ENCODE assay signal across 1 cellular context in the genomic region with DNA sequence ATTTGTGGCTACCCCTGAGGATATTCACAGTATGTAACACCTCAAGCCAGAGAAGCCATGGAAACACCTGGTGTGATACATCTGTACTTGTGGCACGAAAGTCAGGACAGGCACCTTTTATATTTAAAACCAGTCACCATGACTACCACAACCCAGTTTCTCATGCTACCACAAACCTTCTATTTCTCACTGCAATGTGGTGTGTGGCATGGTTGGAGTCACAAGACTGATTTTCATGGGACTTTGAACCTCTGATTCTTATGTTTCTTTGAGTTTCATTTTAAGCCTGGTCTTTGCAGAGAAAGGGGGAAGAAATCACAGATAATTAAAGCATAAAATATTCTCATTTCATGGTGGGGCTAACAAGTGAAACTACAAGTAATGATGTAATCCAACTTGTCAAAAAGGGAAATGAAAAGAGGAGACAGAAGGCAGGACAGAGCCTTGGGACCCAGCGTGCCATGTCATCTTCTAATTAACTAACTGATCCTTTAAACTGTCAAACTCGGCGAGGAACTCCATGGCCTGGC.
TF ChIP-seq lines count a peak whose summit lies in the region.

No MANE protein-coding gene starts in this region.

TF ChIP-seq in GM12878, 131 proteins besides CTCF, POLR2A, EP300 and RAD21 (continued from another document and continues in another):
- peak; percentile 91 for TF ChIP-seq MEF2B (IDR thresholded peaks at IDR 0.05; ENCODE audit: partially characterized antibody, poor library complexity, severe bottlenecking)
- TF ChIP-seq ZNF274 (IDR thresholded peaks at IDR 0.05; ENCODE audit: insufficient read depth, insufficient read length): no peak
- no peak for TF ChIP-seq CREM (IDR thresholded peaks at IDR 0.05; ENCODE audit: low read depth)
- TF ChIP-seq JUND (IDR thresholded peaks at IDR 0.05; ENCODE audit: low read depth, low read length): peak; percentile 38; the same call in 1 of the 2 replicates
- TF ChIP-seq, protein P1, sequence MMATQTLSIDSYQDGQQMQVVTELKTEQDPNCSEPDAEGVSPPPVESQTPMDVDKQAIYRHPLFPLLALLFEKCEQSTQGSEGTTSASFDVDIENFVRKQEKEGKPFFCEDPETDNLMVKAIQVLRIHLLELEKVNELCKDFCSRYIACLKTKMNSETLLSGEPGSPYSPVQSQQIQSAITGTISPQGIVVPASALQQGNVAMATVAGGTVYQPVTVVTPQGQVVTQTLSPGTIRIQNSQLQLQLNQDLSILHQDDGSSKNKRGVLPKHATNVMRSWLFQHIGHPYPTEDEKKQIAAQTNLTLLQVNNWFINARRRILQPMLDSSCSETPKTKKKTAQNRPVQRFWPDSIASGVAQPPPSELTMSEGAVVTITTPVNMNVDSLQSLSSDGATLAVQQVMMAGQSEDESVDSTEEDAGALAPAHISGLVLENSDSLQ (IDR thresholded peaks at IDR 0.05): peak; percentile 26; the same call in 1 of the 2 replicates
- TF ChIP-seq HCFC1 (IDR thresholded peaks at IDR 0.05; ENCODE audit: low read length): no peak
- TF ChIP-seq SUZ12 (IDR thresholded peaks at IDR 0.05; ENCODE audit: unreplicated experiment): no peak
- peak; percentile 99 for TF ChIP-seq ATF7 (IDR thresholded peaks at IDR 0.05; ENCODE audit: low read depth)
- TF ChIP-seq, protein P2, sequence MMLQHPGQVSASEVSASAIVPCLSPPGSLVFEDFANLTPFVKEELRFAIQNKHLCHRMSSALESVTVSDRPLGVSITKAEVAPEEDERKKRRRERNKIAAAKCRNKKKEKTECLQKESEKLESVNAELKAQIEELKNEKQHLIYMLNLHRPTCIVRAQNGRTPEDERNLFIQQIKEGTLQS (IDR thresholded peaks at IDR 0.05; ENCODE audit: borderline replicate concordance, extremely low read depth, low read depth, low read length): no peak
- no peak for TF ChIP-seq BACH1 (IDR thresholded peaks at IDR 0.05; ENCODE audit: borderline replicate concordance)
- TF ChIP-seq FOXM1 (IDR thresholded peaks at IDR 0.05; ENCODE audit: low read depth, low read length): peak; percentile 93
- TF ChIP-seq ETV6 (conservative IDR thresholded peaks at IDR 0.05 in 1 of 2, IDR thresholded peaks at IDR 0.05 in 1 of 2; ENCODE audit: borderline replicate concordance in 1 of 2, low read depth in 1 of 2): peak in 1 of 2 experiments; percentile 49; a peak in 1 of 4 replicates
- TF ChIP-seq RB1 (IDR thresholded peaks at IDR 0.05; ENCODE audit: borderline replicate concordance): no peak
- TF ChIP-seq NR2C1 (IDR thresholded peaks at IDR 0.05): no peak
- peak; percentile 63; the same call in 1 of the 2 replicates for TF ChIP-seq RBBP5 (conservative IDR thresholded peaks at IDR 0.05)
- TF ChIP-seq SMARCA5 (IDR thresholded peaks at IDR 0.05): no peak
- TF ChIP-seq NR2F1 (conservative IDR thresholded peaks at IDR 0.05): peak; percentile 65
- no peak for TF ChIP-seq CHD4 (IDR thresholded peaks at IDR 0.05)
- peak; percentile 95 for TF ChIP-seq RUNX3 (IDR thresholded peaks at IDR 0.05; ENCODE audit: low read length)
- TF ChIP-seq, protein P3, sequence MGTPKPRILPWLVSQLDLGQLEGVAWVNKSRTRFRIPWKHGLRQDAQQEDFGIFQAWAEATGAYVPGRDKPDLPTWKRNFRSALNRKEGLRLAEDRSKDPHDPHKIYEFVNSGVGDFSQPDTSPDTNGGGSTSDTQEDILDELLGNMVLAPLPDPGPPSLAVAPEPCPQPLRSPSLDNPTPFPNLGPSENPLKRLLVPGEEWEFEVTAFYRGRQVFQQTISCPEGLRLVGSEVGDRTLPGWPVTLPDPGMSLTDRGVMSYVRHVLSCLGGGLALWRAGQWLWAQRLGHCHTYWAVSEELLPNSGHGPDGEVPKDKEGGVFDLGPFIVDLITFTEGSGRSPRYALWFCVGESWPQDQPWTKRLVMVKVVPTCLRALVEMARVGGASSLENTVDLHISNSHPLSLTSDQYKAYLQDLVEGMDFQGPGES (IDR thresholded peaks at IDR 0.05): no peak
- no peak for TF ChIP-seq RELA (IDR thresholded peaks at IDR 0.05; ENCODE audit: borderline replicate concordance, partially characterized antibody)
- peak; percentile 48 for TF ChIP-seq SP1 (IDR thresholded peaks at IDR 0.05; ENCODE audit: low read depth, low read length)
- TF ChIP-seq, protein P4, sequence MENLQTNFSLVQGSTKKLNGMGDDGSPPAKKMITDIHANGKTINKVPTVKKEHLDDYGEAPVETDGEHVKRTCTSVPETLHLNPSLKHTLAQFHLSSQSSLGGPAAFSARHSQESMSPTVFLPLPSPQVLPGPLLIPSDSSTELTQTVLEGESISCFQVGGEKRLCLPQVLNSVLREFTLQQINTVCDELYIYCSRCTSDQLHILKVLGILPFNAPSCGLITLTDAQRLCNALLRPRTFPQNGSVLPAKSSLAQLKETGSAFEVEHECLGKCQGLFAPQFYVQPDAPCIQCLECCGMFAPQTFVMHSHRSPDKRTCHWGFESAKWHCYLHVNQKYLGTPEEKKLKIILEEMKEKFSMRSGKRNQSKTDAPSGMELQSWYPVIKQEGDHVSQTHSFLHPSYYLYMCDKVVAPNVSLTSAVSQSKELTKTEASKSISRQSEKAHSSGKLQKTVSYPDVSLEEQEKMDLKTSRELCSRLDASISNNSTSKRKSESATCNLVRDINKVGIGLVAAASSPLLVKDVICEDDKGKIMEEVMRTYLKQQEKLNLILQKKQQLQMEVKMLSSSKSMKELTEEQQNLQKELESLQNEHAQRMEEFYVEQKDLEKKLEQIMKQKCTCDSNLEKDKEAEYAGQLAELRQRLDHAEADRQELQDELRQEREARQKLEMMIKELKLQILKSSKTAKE (IDR thresholded peaks at IDR 0.05; ENCODE audit: low read depth, poor library complexity, severe bottlenecking): peak; percentile 90
- TF ChIP-seq, protein P5, sequence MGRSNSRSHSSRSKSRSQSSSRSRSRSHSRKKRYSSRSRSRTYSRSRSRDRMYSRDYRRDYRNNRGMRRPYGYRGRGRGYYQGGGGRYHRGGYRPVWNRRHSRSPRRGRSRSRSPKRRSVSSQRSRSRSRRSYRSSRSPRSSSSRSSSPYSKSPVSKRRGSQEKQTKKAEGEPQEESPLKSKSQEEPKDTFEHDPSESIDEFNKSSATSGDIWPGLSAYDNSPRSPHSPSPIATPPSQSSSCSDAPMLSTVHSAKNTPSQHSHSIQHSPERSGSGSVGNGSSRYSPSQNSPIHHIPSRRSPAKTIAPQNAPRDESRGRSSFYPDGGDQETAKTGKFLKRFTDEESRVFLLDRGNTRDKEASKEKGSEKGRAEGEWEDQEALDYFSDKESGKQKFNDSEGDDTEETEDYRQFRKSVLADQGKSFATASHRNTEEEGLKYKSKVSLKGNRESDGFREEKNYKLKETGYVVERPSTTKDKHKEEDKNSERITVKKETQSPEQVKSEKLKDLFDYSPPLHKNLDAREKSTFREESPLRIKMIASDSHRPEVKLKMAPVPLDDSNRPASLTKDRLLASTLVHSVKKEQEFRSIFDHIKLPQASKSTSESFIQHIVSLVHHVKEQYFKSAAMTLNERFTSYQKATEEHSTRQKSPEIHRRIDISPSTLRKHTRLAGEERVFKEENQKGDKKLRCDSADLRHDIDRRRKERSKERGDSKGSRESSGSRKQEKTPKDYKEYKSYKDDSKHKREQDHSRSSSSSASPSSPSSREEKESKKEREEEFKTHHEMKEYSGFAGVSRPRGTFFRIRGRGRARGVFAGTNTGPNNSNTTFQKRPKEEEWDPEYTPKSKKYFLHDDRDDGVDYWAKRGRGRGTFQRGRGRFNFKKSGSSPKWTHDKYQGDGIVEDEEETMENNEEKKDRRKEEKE (IDR thresholded peaks at IDR 0.05): no peak
- peak; percentile 55 for TF ChIP-seq SMAD1 (IDR thresholded peaks at IDR 0.05; ENCODE audit: low read depth, partially characterized antibody)
- no peak for TF ChIP-seq SUPT20H (IDR thresholded peaks at IDR 0.05; ENCODE audit: borderline replicate concordance, control insufficient read depth, low read depth, low read length)
- TF ChIP-seq, protein P6, sequence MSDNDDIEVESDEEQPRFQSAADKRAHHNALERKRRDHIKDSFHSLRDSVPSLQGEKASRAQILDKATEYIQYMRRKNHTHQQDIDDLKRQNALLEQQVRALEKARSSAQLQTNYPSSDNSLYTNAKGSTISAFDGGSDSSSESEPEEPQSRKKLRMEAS (IDR thresholded peaks at IDR 0.05; ENCODE audit: low read depth, low read length): no peak
- TF ChIP-seq KAT2A (conservative IDR thresholded peaks at IDR 0.05; ENCODE audit: control insufficient read depth, low read depth, low read length): no peak
- no peak for TF ChIP-seq SRF (IDR thresholded peaks at IDR 0.05; ENCODE audit: low read depth in 2 of 2, low read length in 2 of 2)
- peak; percentile 73 for TF ChIP-seq EED (IDR thresholded peaks at IDR 0.05; ENCODE audit: low read depth)
- TF ChIP-seq CHD2 (IDR thresholded peaks at IDR 0.05; ENCODE audit: borderline replicate concordance, low read depth, low read length): peak; percentile 49; the same call in 1 of the 2 replicates
- no peak for TF ChIP-seq ZNF622 (IDR thresholded peaks at IDR 0.05)
- TF ChIP-seq, protein P7, sequence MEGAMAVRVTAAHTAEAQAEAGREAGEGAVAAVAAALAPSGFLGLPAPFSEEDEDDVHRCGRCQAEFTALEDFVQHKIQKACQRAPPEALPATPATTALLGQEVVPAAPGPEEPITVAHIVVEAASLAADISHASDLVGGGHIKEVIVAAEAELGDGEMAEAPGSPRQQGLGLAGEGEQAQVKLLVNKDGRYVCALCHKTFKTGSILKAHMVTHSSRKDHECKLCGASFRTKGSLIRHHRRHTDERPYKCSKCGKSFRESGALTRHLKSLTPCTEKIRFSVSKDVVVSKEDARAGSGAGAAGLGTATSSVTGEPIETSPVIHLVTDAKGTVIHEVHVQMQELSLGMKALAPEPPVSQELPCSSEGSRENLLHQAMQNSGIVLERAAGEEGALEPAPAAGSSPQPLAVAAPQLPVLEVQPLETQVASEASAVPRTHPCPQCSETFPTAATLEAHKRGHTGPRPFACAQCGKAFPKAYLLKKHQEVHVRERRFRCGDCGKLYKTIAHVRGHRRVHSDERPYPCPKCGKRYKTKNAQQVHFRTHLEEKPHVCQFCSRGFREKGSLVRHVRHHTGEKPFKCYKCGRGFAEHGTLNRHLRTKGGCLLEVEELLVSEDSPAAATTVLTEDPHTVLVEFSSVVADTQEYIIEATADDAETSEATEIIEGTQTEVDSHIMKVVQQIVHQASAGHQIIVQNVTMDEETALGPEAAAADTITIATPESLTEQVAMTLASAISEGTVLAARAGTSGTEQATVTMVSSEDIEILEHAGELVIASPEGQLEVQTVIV (IDR thresholded peaks at IDR 0.05; ENCODE audit: borderline replicate concordance, partially characterized antibody): no peak
- TF ChIP-seq ZNF217 (IDR thresholded peaks at IDR 0.05): peak; percentile 85; the same call in 1 of the 2 replicates
- TF ChIP-seq CEBPB (IDR thresholded peaks at IDR 0.05; ENCODE audit: borderline replicate concordance in 1 of 2, low read depth in 2 of 2, low read length in 2 of 2): no peak
- TF ChIP-seq TCF7 (IDR thresholded peaks at IDR 0.05; ENCODE audit: borderline replicate concordance): peak; percentile 65; the same call in 1 of the 2 replicates
- TF ChIP-seq, protein P8, sequence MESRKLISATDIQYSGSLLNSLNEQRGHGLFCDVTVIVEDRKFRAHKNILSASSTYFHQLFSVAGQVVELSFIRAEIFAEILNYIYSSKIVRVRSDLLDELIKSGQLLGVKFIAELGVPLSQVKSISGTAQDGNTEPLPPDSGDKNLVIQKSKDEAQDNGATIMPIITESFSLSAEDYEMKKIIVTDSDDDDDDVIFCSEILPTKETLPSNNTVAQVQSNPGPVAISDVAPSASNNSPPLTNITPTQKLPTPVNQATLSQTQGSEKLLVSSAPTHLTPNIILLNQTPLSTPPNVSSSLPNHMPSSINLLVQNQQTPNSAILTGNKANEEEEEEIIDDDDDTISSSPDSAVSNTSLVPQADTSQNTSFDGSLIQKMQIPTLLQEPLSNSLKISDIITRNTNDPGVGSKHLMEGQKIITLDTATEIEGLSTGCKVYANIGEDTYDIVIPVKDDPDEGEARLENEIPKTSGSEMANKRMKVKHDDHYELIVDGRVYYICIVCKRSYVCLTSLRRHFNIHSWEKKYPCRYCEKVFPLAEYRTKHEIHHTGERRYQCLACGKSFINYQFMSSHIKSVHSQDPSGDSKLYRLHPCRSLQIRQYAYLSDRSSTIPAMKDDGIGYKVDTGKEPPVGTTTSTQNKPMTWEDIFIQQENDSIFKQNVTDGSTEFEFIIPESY (IDR thresholded peaks at IDR 0.05): no peak
- TF ChIP-seq, protein P9, sequence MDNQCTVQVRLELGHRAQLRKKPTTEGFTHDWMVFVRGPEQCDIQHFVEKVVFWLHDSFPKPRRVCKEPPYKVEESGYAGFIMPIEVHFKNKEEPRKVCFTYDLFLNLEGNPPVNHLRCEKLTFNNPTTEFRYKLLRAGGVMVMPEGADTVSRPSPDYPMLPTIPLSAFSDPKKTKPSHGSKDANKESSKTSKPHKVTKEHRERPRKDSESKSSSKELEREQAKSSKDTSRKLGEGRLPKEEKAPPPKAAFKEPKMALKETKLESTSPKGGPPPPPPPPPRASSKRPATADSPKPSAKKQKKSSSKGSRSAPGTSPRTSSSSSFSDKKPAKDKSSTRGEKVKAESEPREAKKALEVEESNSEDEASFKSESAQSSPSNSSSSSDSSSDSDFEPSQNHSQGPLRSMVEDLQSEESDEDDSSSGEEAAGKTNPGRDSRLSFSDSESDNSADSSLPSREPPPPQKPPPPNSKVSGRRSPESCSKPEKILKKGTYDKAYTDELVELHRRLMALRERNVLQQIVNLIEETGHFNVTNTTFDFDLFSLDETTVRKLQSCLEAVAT (IDR thresholded peaks at IDR 0.05): peak; percentile 87
- TF ChIP-seq, protein P10, sequence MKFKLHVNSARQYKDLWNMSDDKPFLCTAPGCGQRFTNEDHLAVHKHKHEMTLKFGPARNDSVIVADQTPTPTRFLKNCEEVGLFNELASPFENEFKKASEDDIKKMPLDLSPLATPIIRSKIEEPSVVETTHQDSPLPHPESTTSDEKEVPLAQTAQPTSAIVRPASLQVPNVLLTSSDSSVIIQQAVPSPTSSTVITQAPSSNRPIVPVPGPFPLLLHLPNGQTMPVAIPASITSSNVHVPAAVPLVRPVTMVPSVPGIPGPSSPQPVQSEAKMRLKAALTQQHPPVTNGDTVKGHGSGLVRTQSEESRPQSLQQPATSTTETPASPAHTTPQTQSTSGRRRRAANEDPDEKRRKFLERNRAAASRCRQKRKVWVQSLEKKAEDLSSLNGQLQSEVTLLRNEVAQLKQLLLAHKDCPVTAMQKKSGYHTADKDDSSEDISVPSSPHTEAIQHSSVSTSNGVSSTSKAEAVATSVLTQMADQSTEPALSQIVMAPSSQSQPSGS (IDR thresholded peaks at IDR 0.05; ENCODE audit: low read length): peak; percentile 95
- peak; percentile 72 for TF ChIP-seq RAD51 (IDR thresholded peaks at IDR 0.05)
- peak; percentile 49; the same call in 1 of the 2 replicates for TF ChIP-seq GABPA (IDR thresholded peaks at IDR 0.05; ENCODE audit: low read depth)
- 0 out of 2 replicates have a peak, but pooled peaks have one; percentile 42 for TF ChIP-seq CREB1 (IDR thresholded peaks at IDR 0.05; ENCODE audit: low read depth)
- no peak for TF ChIP-seq ZNF207 (IDR thresholded peaks at IDR 0.05; ENCODE audit: borderline replicate concordance)
- no peak for TF ChIP-seq HDAC2 (IDR thresholded peaks at IDR 0.05)
- TF ChIP-seq, protein P11, sequence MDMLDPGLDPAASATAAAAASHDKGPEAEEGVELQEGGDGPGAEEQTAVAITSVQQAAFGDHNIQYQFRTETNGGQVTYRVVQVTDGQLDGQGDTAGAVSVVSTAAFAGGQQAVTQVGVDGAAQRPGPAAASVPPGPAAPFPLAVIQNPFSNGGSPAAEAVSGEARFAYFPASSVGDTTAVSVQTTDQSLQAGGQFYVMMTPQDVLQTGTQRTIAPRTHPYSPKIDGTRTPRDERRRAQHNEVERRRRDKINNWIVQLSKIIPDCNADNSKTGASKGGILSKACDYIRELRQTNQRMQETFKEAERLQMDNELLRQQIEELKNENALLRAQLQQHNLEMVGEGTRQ (IDR thresholded peaks at IDR 0.05; ENCODE audit: borderline replicate concordance, low read depth, low read length): no peak
- no peak for TF ChIP-seq SMAD5 (IDR thresholded peaks at IDR 0.05; ENCODE audit: low read depth)
- 0 out of 2 replicates have a peak, but pooled peaks have one; percentile 29 for TF ChIP-seq ASH2L (IDR thresholded peaks at IDR 0.05; ENCODE audit: borderline replicate concordance, low read depth)
- TF ChIP-seq TARDBP (IDR thresholded peaks at IDR 0.05; ENCODE audit: borderline replicate concordance): no peak
